13 cellular contexts compared by ENCODE assay signal in the genomic region with DNA sequence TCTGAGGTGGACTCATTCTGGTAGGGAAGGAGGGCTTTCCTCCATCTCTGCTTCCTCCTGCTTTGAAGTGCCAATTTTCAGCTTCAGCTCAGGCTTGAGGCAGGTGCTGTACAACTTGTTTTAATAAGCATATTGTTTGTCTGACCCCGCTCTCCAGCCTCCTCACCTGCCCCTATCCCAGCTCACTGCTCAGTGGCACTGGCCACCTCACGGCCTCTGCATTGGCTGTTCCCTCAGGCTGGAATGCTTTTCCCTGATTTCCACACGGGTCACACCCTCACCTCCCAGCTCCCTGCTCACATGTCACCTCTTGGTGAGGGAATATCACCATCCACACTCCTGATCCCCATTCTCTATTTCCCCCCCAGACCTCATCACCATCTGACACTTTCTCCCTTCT. TPM values are rescaled to one million over a fixed set of nuclear protein-coding genes. Genes with fewer than 3 reads are reported as not detected.
DNase-seq lines count a peak whose midpoint lies in the region; ATAC-seq, FAIRE-seq and TF ChIP-seq lines count a peak whose summit lies in the region.
"Had no signal": no experiment of that assay in that cellular context is flagged by ENCODE, and none has a peak within 500 bp of the region (broad histone marks: within the 10 kb centered on the region; RNA-seq: fewer than 3 reads in every experiment).

No MANE protein-coding gene starts in this region.

- no peak overlapping the region for H3K18ac ChIP-seq in H9 (ENCODE audit: insufficient read length, low read depth, low read length)

- H3K79me2 ChIP-seq in H9 (ENCODE audit: insufficient read depth, low read length) = no peaks in the 10 kb centered on the region
- no peaks in the 10 kb centered on the region for H3K79me2 ChIP-seq in K562 (ENCODE audit: control insufficient read depth, insufficient read depth, low read length)

- H3K4me2 ChIP-seq in H9 (ENCODE audit: insufficient read depth, insufficient read length, low read length) = no peak overlapping the region
- no peak overlapping the region for H3K4me2 ChIP-seq in K562 (ENCODE audit: insufficient read depth, low read length)
- H3K4me2 ChIP-seq: BLaER1 had no signal

- FAIRE-seq in K562 (lab: Jason Lieb, UNC) = no peak

- H3K9me1 ChIP-seq in K562 (ENCODE audit: control insufficient read depth, insufficient read depth, low read length) = no peaks in the 10 kb centered on the region

- H3K4me3 Mint-ChIP-seq in CD4-positive, alpha-beta T cell = peak overlapping the region; percentile 61
- peak overlapping the region in 1 of 2 experiments; percentile 44; a peak in 2 of 5 replicates for H3K4me3 Mint-ChIP-seq in H9
- H3K4me3 Mint-ChIP-seq in neural crest cell = peak overlapping the region; percentile 81

- H3K9ac ChIP-seq in H9 (ENCODE audit: extremely low read depth, insufficient read length, low read length) = no peak overlapping the region
- peak overlapping the region in 1 of 2 experiments; percentile 0; a peak in 1 of 4 replicates for H3K9ac ChIP-seq in K562 (ENCODE audit: insufficient read depth in 1 of 2, low read depth in 2 of 2, low read length in 2 of 2)
- H3K9ac ChIP-seq: BLaER1 had no signal

- no peaks in the 10 kb centered on the region for H3K4me1 ChIP-seq in H9 (ENCODE audit: insufficient read depth, low read length)
- peaks cover 0 to 16% of the 10 kb centered on the region in 2 experiments; a peak in 4 of 5 replicates for H3K4me1 ChIP-seq in K562 (replicated peaks in 1 of 2; ENCODE audit: control insufficient read depth in 2 of 2, insufficient read depth in 2 of 2, low read length in 2 of 2)
- H3K4me1 ChIP-seq in testis = peaks cover 9% of the 10 kb centered on the region
- H3K4me1 ChIP-seq: BLaER1 had no signal

- H3K14ac ChIP-seq in H9 (ENCODE audit: insufficient read depth, low read length) = no peak overlapping the region

- no peak overlapping the region for H2BK120ac ChIP-seq in H9 (ENCODE audit: low read depth, low read length, poor library complexity, severe bottlenecking)

- no peak for DNase-seq in CD4-positive, alpha-beta T cell
- no peak for DNase-seq in H9
- no peak for DNase-seq in K562 (ENCODE audit: extremely low read depth in 1 of 4, low spot score in 3 of 4)
- DNase-seq in neural crest cell (ENCODE audit: low read depth, low spot score) = no peak
- DNase-seq in testis = no peak
- DNase-seq in ACHN = no peak
- DNase-seq: HCEC 1CT, NCI-H146, NCI-H345 had no signal

- H3K4me1 Mint-ChIP-seq in CD4-positive, alpha-beta T cell (ENCODE audit: low read depth) = peaks cover 15% of the 10 kb centered on the region
- H3K4me1 Mint-ChIP-seq in H9 (peaks cover 13 to 14% of the 10 kb centered on the region in 2 experiments), neural crest cell (peaks cover 20% of the 10 kb centered on the region)

- intact Hi-C loops in CD4-positive, alpha-beta T cell (cut with DNase I, micrococcal nuclease) = no loop called here
- intact Hi-C loops in K562 (cut with micrococcal nuclease) = no loop called here
- intact Hi-C loops in testis (cut with DNase I; ENCODE audit: low total_unique reads) = no loop called here

- no peak overlapping the region for H3K23ac ChIP-seq in H9 (ENCODE audit: insufficient read length, low read depth, low read length)

- no peak; the same call in 1 of the 2 replicates for TF ChIP-seq POLR2A in K562 (conservative IDR thresholded peaks at IDR 0.05)
- TF ChIP-seq POLR2A in testis (IDR thresholded peaks at IDR 0.05) = no peak

- H2BK15ac ChIP-seq in H9 (ENCODE audit: low read depth, low read length) = no peak overlapping the region

- H3K36me3 Mint-ChIP-seq in CD4-positive, alpha-beta T cell (ENCODE audit: low read depth) = peaks cover 36% of the 10 kb centered on the region
- peaks cover 29 to 47% (median 40%) of the 10 kb centered on the region in 3 experiments; a peak in 6 of 7 replicates for H3K36me3 Mint-ChIP-seq in H9 (ENCODE audit: insufficient read depth in 1 of 3, low read depth in 3 of 3)
- H3K36me3 Mint-ChIP-seq in neural crest cell (ENCODE audit: low read depth) = peaks cover 12% of the 10 kb centered on the region

- no peak overlapping the region for H3K4ac ChIP-seq in H9 (ENCODE audit: low read depth, low read length)

- H2AFZ ChIP-seq in H9 (ENCODE audit: low read length) (no peak overlapping the region), K562 (ENCODE audit: low read depth, low read length) (no peak overlapping the region)

- no peak overlapping the region for H2BK5ac ChIP-seq in H9 (ENCODE audit: insufficient read length, low read length)

- H3K79me1 ChIP-seq in H9 (ENCODE audit: insufficient read depth, low read depth, low read length, poor library complexity, severe bottlenecking) = no peaks in the 10 kb centered on the region

- H3K27me3 ChIP-seq in CD4-positive, alpha-beta T cell (ENCODE audit: control insufficient read depth, insufficient read depth, low read length) = peaks cover 32% of the 10 kb centered on the region
- H3K27me3 ChIP-seq in H9 (ENCODE audit: insufficient read depth, low read length) (no peaks in the 10 kb centered on the region; the same call in 1 of the 2 replicates), K562 (ENCODE audit: control insufficient read depth in 2 of 2, insufficient read depth in 2 of 2, low read length in 2 of 2) (peaks cover 24 to 30% of the 10 kb centered on the region in 2 experiments; a peak in 4 of 5 replicates), testis (no peaks in the 10 kb centered on the region)

- no peaks in the 10 kb centered on the region for H4K20me1 ChIP-seq in H9 (ENCODE audit: control insufficient read depth, insufficient read depth, insufficient read length)
- peaks cover 9% of the 10 kb centered on the region; the same call in 1 of the 2 replicates for H4K20me1 ChIP-seq in K562 (replicated peaks; ENCODE audit: control insufficient read depth, insufficient read depth, low read length)

- no peak overlapping the region for H3K56ac ChIP-seq in H9 (ENCODE audit: insufficient read length, low read depth, low read length)

- H4K8ac ChIP-seq in H9 (replicated peaks; ENCODE audit: insufficient read length, low read depth, low read length) = no peak overlapping the region

- H4K5ac ChIP-seq in H9 (ENCODE audit: insufficient read length, low read depth, low read length) = no peak overlapping the region

- H3T11ph ChIP-seq in H9 (ENCODE audit: low read length) = no peak overlapping the region

- CTCF ChIA-PET in CD4-positive, alpha-beta T cell (lab: Charles Lee) = no interaction called here
- CTCF ChIA-PET in K562 (lab: Yijun Ruan, JAX; ENCODE audit: low intra/inter-chr PET ratio) = interaction anchor here (0.6 to 0.7 kb wide), 2 partner anchors 31 to 1205 kb away, joined by 3 to 5 read pairs; no protein-coding TSS in a partner anchor

- no peak for TF ChIP-seq CTCF in CD4-positive, alpha-beta T cell (IDR thresholded peaks at IDR 0.05)
- no peak for TF ChIP-seq CTCF in H9 (conservative IDR thresholded peaks at IDR 0.05)
- no peak for TF ChIP-seq CTCF in K562 (IDR thresholded peaks at IDR 0.05 in 2 of 3, conservative IDR thresholded peaks at IDR 0.05 in 1 of 3; ENCODE audit: insufficient read depth in 2 of 3, low read depth in 1 of 3, low read length in 3 of 3)
- no peak for TF ChIP-seq CTCF in neural crest cell (conservative IDR thresholded peaks at IDR 0.05)
- TF ChIP-seq CTCF in testis (IDR thresholded peaks at IDR 0.05) = no peak

- no peak for TF ChIP-seq RAD21 in K562 (CRISPR knock-in tag; conservative IDR thresholded peaks at IDR 0.05 in 1 of 2, IDR thresholded peaks at IDR 0.05 in 1 of 2)

- H4K91ac ChIP-seq in H9 (ENCODE audit: insufficient read length, low read depth, low read length) = no peak overlapping the region

- no peaks in the 10 kb centered on the region for H3K9me3 Mint-ChIP-seq in CD4-positive, alpha-beta T cell
- H3K9me3 Mint-ChIP-seq in H9 (no peaks in the 10 kb centered on the region), neural crest cell (no peaks in the 10 kb centered on the region)

- BruUV-seq in K562 (replicated peaks; lab: Mats Ljungman, UMichigan) = no TSS peak

- no peak for ATAC-seq in CD4-positive, alpha-beta T cell (ENCODE audit: poor library complexity)
- no peak for ATAC-seq in K562
- no peak for ATAC-seq in GM19351 (IDR thresholded peaks at IDR 0.05; ENCODE audit: unreplicated experiment)
- ATAC-seq: Right ventricle myocardium inferior had no signal

- H3K27ac Mint-ChIP-seq in CD4-positive, alpha-beta T cell = no peak overlapping the region
- H3K27ac Mint-ChIP-seq in H9 (peak overlapping the region in 2 of 3 experiments; percentile 7 to 29; a peak in 1 of 7 replicates), neural crest cell (ENCODE audit: unreplicated experiment) (no peak overlapping the region)

- no peak overlapping the region for H2BK12ac ChIP-seq in H9 (ENCODE audit: insufficient read length, low read depth, low read length)

- H3K4me3 ChIP-seq in K562 (no peak overlapping the region), testis (no peak overlapping the region)
- H3K4me3 ChIP-seq: BLaER1 had no signal

- H3K27ac ChIP-seq in CD4-positive, alpha-beta T cell (ENCODE audit: low read depth, low read length) = no peak overlapping the region
- H3K27ac ChIP-seq in H9 (ENCODE audit: insufficient read length, low read depth, low read length) (no peak overlapping the region), K562 (ENCODE audit: extremely low read depth, low read depth, low read length) (no peak overlapping the region), testis (no peak overlapping the region)
- H3K27ac ChIP-seq: BLaER1 had no signal

- no peak overlapping the region for H2BK20ac ChIP-seq in H9 (ENCODE audit: low read depth, low read length, poor library complexity, severe bottlenecking)

- no CpG with 5 or more reads among the region's 3 CpGs for WGBS in H9 (ENCODE audit: extremely low coverage, insufficient read length, low lambda C conversion rate)
- WGBS in K562 (ENCODE audit: insufficient coverage, low coverage, missing lambda C conversion rate) = 60% methylated on average over 3 of the region's 3 CpGs
- 77 to 83% methylated on average over 3 of the region's 3 CpGs for WGBS in testis, 2 donors

- in situ Hi-C loops in K562 (cut with MboI) = no loop called here
- in situ Hi-C loops in ACHN (cut with HindIII; ENCODE audit: low pct_ligation_motif_present, low pct_unique_long_range_greater_than_20kb, low sequenced_read_pairs) = no loop called here

- no peak overlapping the region for H2AK5ac ChIP-seq in H9 (ENCODE audit: insufficient read length, low read length)

- no peak for TF ChIP-seq EP300 in K562 (IDR thresholded peaks at IDR 0.05; ENCODE audit: low read length)

- POLR2A ChIA-PET in CD4-positive, alpha-beta T cell (lab: Charles Lee) = interaction anchor here (0.7 to 4.0 kb wide), 2 partner anchors 15 to 23 kb away, joined by 4 to 18 read pairs; a partner anchor contains a TSS
- POLR2A ChIA-PET in K562 (lab: Yijun Ruan, JAX) = interaction anchor here (0.5 to 8.7 kb wide), 6 partner anchors 10 to 241 kb away, joined by 3 to 116 read pairs (median 4); a partner anchor contains a TSS

- H3K23me2 ChIP-seq in H9 (ENCODE audit: insufficient read length, low read depth, low read length, poor library complexity, severe bottlenecking) = peaks cover 10% of the 10 kb centered on the region

- H3K36me3 ChIP-seq in K562 (ENCODE audit: control insufficient read depth, insufficient read depth, low read length) (peaks cover 38% of the 10 kb centered on the region; the same call in 2 of the 3 replicates), testis (ENCODE audit: low read depth, missing control alignments) (no peaks in the 10 kb centered on the region)

- peaks cover 31% of the 10 kb centered on the region for H3K27me3 Mint-ChIP-seq in CD4-positive, alpha-beta T cell
- H3K27me3 Mint-ChIP-seq in H9 (ENCODE audit: low read depth) (peaks cover 37% of the 10 kb centered on the region), neural crest cell (ENCODE audit: low read depth) (peaks cover 49% of the 10 kb centered on the region)

- H3K9me3 ChIP-seq in CD4-positive, alpha-beta T cell (ENCODE audit: control insufficient read depth, low read length) = no peaks in the 10 kb centered on the region
- H3K9me3 ChIP-seq in H9 (ENCODE audit: control insufficient read depth, low read depth, low read length) (no peaks in the 10 kb centered on the region), K562 (replicated peaks; ENCODE audit: control insufficient read depth, insufficient read depth, low read depth, low read length) (no peaks in the 10 kb centered on the region), testis (no peaks in the 10 kb centered on the region)
- H3K9me3 ChIP-seq: BLaER1 had no signal

RNA-seq across cellular contexts. Expression of a gene that starts 14.3 kb away (rescaled TPM):
- 10 to 100 TPM; 12.0 to 12.7 TPM for total RNA-seq in CD4-positive, alpha-beta T cell
- total RNA-seq in H9 (2021) = 21.7 and 22.1 TPM in 2 replicates
- total RNA-seq in K562 (2011; cell fraction: chromatin; rRNA removed; ENCODE audit: low replicate concordance) = 36.2 and 99.3 TPM in 2 replicates
- total RNA-seq in K562 (2011; cell fraction: nucleolus; rRNA removed) = 53.7 and 56.5 TPM in 2 replicates
- total RNA-seq in K562 (2011; cell fraction: nucleoplasm; rRNA removed) = 43.9 and 45.0 TPM in 2 replicates
- total RNA-seq in K562 (2014; rRNA removed) = 30.5 and 34.6 TPM in 2 replicates
- total RNA-seq in K562 (2014; rRNA removed; fragmentation: Illumina TruSeq; extraction: Trizol) = 9.3 and 12.9 TPM in 2 replicates
- 23.6 and 24.6 TPM in 2 replicates for total RNA-seq in K562 (2015; rRNA removed; fragmentation: Illumina TruSeq; extraction: Trizol)
- 31.8 and 34.0 TPM in 2 replicates for total RNA-seq in K562 (2021)
- polyA plus RNA-seq in K562 (2011; rRNA removed) = 11.4 and 11.6 TPM in 2 replicates
- polyA plus RNA-seq in K562 (2011; cell fraction: cytosol; rRNA removed) = 9.5 and 18.3 TPM in 2 replicates
- polyA plus RNA-seq in K562 (2011; cell fraction: nucleus; rRNA removed) = 24.7 and 40.8 TPM in 2 replicates
- polyA plus RNA-seq in K562 (2012) = 16.8 and 19.6 TPM in 2 replicates
- polyA plus RNA-seq in K562 (2014; fragmentation: Illumina TruSeq; extraction: Trizol) = 18.3 and 23.7 TPM in 2 replicates
- 1 to 10 TPM in 1 of 2 experiments, under 1 TPM in 1; 0.97 to 1.0 TPM for polyA plus RNA-seq in K562 (2014; fragmentation: Nextera tagmentation; extraction: Ambion mirVana)
- 21.9 and 24.4 TPM in 2 replicates for polyA plus RNA-seq in K562 (2014; rRNA removed)
- polyA minus RNA-seq in K562 (2011; rRNA and poly(A)+ RNA removed) = 14.8 and 19.6 TPM in 2 replicates
- 13.1 and 15.3 TPM in 2 replicates for polyA minus RNA-seq in K562 (2011; cell fraction: cytosol; rRNA and poly(A)+ RNA removed)
- polyA minus RNA-seq in K562 (2011; cell fraction: nucleus; rRNA and poly(A)+ RNA removed) = 33.1 and 37.5 TPM in 2 replicates
- total RNA-seq in neural crest cell = 32.1 and 33.6 TPM in 2 replicates
- total RNA-seq in testis = 10 to 100 TPM; 13.4 to 14.6 TPM
- 6.2 TPM for polyA plus RNA-seq in testis (ENCODE audit: insufficient read depth, low read depth, low replicate concordance)

RNA-seq across cellular contexts. Expression of a gene that starts 28.6 kb away (rescaled TPM):
- not detected for total RNA-seq in CD4-positive, alpha-beta T cell
- total RNA-seq in H9 (2021) (2.4 and 2.7 TPM in 2 replicates), K562 (2014; rRNA removed) (not detected in 2 replicates), K562 (2014; rRNA removed; fragmentation: Illumina TruSeq; extraction: Trizol) (not detected in 2 replicates), K562 (2015; rRNA removed; fragmentation: Illumina TruSeq; extraction: Trizol) (not detected in 2 replicates), K562 (2021) (not detected in 2 replicates), neural crest cell (19.0 and 21.2 TPM in 2 replicates), testis (1 to 10 TPM; 1.6 to 2.8 TPM)
- total RNA-seq in K562 (2011; cell fraction: chromatin; rRNA removed; ENCODE audit: low replicate concordance) = 0.30 TPM in 1 of 2 replicates, not detected in the other
- total RNA-seq in K562 (2011; cell fraction: nucleolus; rRNA removed) = under 0.01 and 0.26 TPM in 2 replicates
- total RNA-seq in K562 (2011; cell fraction: nucleoplasm; rRNA removed) = not detected in 2 replicates
- polyA plus RNA-seq in K562 (2011; rRNA removed) (not detected in 2 replicates), K562 (2014; fragmentation: Illumina TruSeq; extraction: Trizol) (not detected in 2 replicates), K562 (2014; fragmentation: Nextera tagmentation; extraction: Ambion mirVana) (not detected), K562 (2014; rRNA removed) (not detected in 2 replicates), testis (ENCODE audit: insufficient read depth, low read depth, low replicate concordance) (1.3 TPM)
- polyA plus RNA-seq in K562 (2011; cell fraction: cytosol; rRNA removed) = 0.01 TPM in 1 of 2 replicates, not detected in the other
- 0.04 TPM in 1 of 2 replicates, not detected in the other for polyA plus RNA-seq in K562 (2011; cell fraction: nucleus; rRNA removed)
- polyA plus RNA-seq in K562 (2012) = 0.34 and 0.36 TPM in 2 replicates
- 0.09 TPM in 1 of 2 replicates, not detected in the other for polyA minus RNA-seq in K562 (2011; rRNA and poly(A)+ RNA removed)
- not detected in 2 replicates for polyA minus RNA-seq in K562 (2011; cell fraction: cytosol; rRNA and poly(A)+ RNA removed)
- polyA minus RNA-seq in K562 (2011; cell fraction: nucleus; rRNA and poly(A)+ RNA removed) = not detected in 2 replicates
- total RNA-seq: HT1080, Right ventricle myocardium inferior had no signal

RNA-seq across cellular contexts. Expression of a gene that starts 33.5 kb away (rescaled TPM):
- 10 to 100 TPM; 43.0 to 43.1 TPM for total RNA-seq in CD4-positive, alpha-beta T cell
- 9.7 and 12.1 TPM in 2 replicates for total RNA-seq in H9 (2021)
- 10.6 and 17.8 TPM in 2 replicates for total RNA-seq in K562 (2011; cell fraction: chromatin; rRNA removed; ENCODE audit: low replicate concordance)
- 11.2 and 14.0 TPM in 2 replicates for total RNA-seq in K562 (2011; cell fraction: nucleolus; rRNA removed)
- total RNA-seq in K562 (2011; cell fraction: nucleoplasm; rRNA removed) = 7.4 and 8.2 TPM in 2 replicates
- total RNA-seq in K562 (2014; rRNA removed) = 15.7 TPM in 2 replicates
- 11.6 and 11.7 TPM in 2 replicates for total RNA-seq in K562 (2014; rRNA removed; fragmentation: Illumina TruSeq; extraction: Trizol)
- 14.2 and 14.6 TPM in 2 replicates for total RNA-seq in K562 (2015; rRNA removed; fragmentation: Illumina TruSeq; extraction: Trizol)
- total RNA-seq in K562 (2021) = 14.0 and 16.4 TPM in 2 replicates
- 11.9 and 12.3 TPM in 2 replicates for polyA plus RNA-seq in K562 (2011; rRNA removed)
- polyA plus RNA-seq in K562 (2011; cell fraction: cytosol; rRNA removed) = 10.4 and 28.2 TPM in 2 replicates
- polyA plus RNA-seq in K562 (2011; cell fraction: nucleus; rRNA removed) = 9.7 and 14.7 TPM in 2 replicates
- 11.2 and 13.6 TPM in 2 replicates for polyA plus RNA-seq in K562 (2012)
- polyA plus RNA-seq in K562 (2014; fragmentation: Illumina TruSeq; extraction: Trizol) = 10.0 and 12.3 TPM in 2 replicates
- 1 to 10 TPM; 2.1 to 2.9 TPM for polyA plus RNA-seq in K562 (2014; fragmentation: Nextera tagmentation; extraction: Ambion mirVana)
- polyA plus RNA-seq in K562 (2014; rRNA removed) = 10.2 and 11.6 TPM in 2 replicates
- polyA minus RNA-seq in K562 (2011; rRNA and poly(A)+ RNA removed) = 8.3 and 9.5 TPM in 2 replicates
- polyA minus RNA-seq in K562 (2011; cell fraction: cytosol; rRNA and poly(A)+ RNA removed) = 9.4 and 10.1 TPM in 2 replicates
- polyA minus RNA-seq in K562 (2011; cell fraction: nucleus; rRNA and poly(A)+ RNA removed) = 12.0 and 12.9 TPM in 2 replicates
- total RNA-seq in neural crest cell = 16.1 and 20.2 TPM in 2 replicates
- total RNA-seq in testis = 10 to 100 TPM; 18.3 to 29.2 TPM
- 13.1 TPM for polyA plus RNA-seq in testis (ENCODE audit: insufficient read depth, low read depth, low replicate concordance)

RNA-seq across cellular contexts. Expression of a gene that starts 41.5 kb away (rescaled TPM):
- 1 to 10 TPM; 6.4 to 7.0 TPM for total RNA-seq in CD4-positive, alpha-beta T cell
- total RNA-seq in H9 (2021) (34.5 and 36.1 TPM in 2 replicates), K562 (2014; rRNA removed) (43.6 and 59.3 TPM in 2 replicates), K562 (2014; rRNA removed; fragmentation: Illumina TruSeq; extraction: Trizol) (31.1 and 38.8 TPM in 2 replicates), K562 (2015; rRNA removed; fragmentation: Illumina TruSeq; extraction: Trizol) (46.0 and 47.1 TPM in 2 replicates), K562 (2021) (53.1 and 54.3 TPM in 2 replicates), neural crest cell (70.5 and 77.7 TPM in 2 replicates), testis (10 to 100 TPM; 42.4 to 49.8 TPM)
- 26.7 and 95.0 TPM in 2 replicates for total RNA-seq in K562 (2011; cell fraction: chromatin; rRNA removed; ENCODE audit: low replicate concordance)
- 138 and 143 TPM in 2 replicates for total RNA-seq in K562 (2011; cell fraction: nucleolus; rRNA removed)
- total RNA-seq in K562 (2011; cell fraction: nucleoplasm; rRNA removed) = 89.1 and 89.6 TPM in 2 replicates
- polyA plus RNA-seq in K562 (2011; rRNA removed) (50.8 and 53.9 TPM in 2 replicates), K562 (2014; fragmentation: Illumina TruSeq; extraction: Trizol) (57.6 and 58.9 TPM in 2 replicates), K562 (2014; fragmentation: Nextera tagmentation; extraction: Ambion mirVana) (10 to 100 TPM; 14.5 to 19.2 TPM), K562 (2014; rRNA removed) (59.1 and 61.8 TPM in 2 replicates), testis (ENCODE audit: insufficient read depth, low read depth, low replicate concordance) (32.1 TPM)
- 78.9 and 125 TPM in 2 replicates for polyA plus RNA-seq in K562 (2011; cell fraction: cytosol; rRNA removed)
- 67.9 and 76.7 TPM in 2 replicates for polyA plus RNA-seq in K562 (2011; cell fraction: nucleus; rRNA removed)
- 57.9 and 70.2 TPM in 2 replicates for polyA plus RNA-seq in K562 (2012)
- polyA minus RNA-seq in K562 (2011; rRNA and poly(A)+ RNA removed) = 23.7 and 34.2 TPM in 2 replicates
- polyA minus RNA-seq in K562 (2011; cell fraction: cytosol; rRNA and poly(A)+ RNA removed) = 21.6 and 21.9 TPM in 2 replicates
- 19.0 and 20.8 TPM in 2 replicates for polyA minus RNA-seq in K562 (2011; cell fraction: nucleus; rRNA and poly(A)+ RNA removed)

RNA-seq across cellular contexts. Expression of a gene that starts 43.6 kb away (rescaled TPM):
- total RNA-seq in CD4-positive, alpha-beta T cell = not detected
- total RNA-seq in H9 (2021) = not detected in 2 replicates
- total RNA-seq in K562 (2011; cell fraction: chromatin; rRNA removed; ENCODE audit: low replicate concordance) = not detected in 2 replicates
- not detected in 2 replicates for total RNA-seq in K562 (2011; cell fraction: nucleolus; rRNA removed)
- not detected in 2 replicates for total RNA-seq in K562 (2011; cell fraction: nucleoplasm; rRNA removed)
- not detected in 2 replicates for total RNA-seq in K562 (2014; rRNA removed)
- total RNA-seq in K562 (2014; rRNA removed; fragmentation: Illumina TruSeq; extraction: Trizol) = not detected in 2 replicates
- not detected in 2 replicates for total RNA-seq in K562 (2015; rRNA removed; fragmentation: Illumina TruSeq; extraction: Trizol)
- not detected in 2 replicates for total RNA-seq in K562 (2021)
- polyA plus RNA-seq in K562 (2011; rRNA removed) = not detected in 2 replicates
- not detected in 2 replicates for polyA plus RNA-seq in K562 (2011; cell fraction: cytosol; rRNA removed)
- not detected in 2 replicates for polyA plus RNA-seq in K562 (2011; cell fraction: nucleus; rRNA removed)
- not detected in 2 replicates for polyA plus RNA-seq in K562 (2012)
- polyA plus RNA-seq in K562 (2014; fragmentation: Illumina TruSeq; extraction: Trizol) = not detected in 2 replicates
- polyA plus RNA-seq in K562 (2014; fragmentation: Nextera tagmentation; extraction: Ambion mirVana) = not detected
- not detected in 2 replicates for polyA plus RNA-seq in K562 (2014; rRNA removed)
- polyA minus RNA-seq in K562 (2011; rRNA and poly(A)+ RNA removed) = not detected in 2 replicates
- polyA minus RNA-seq in K562 (2011; cell fraction: cytosol; rRNA and poly(A)+ RNA removed) = not detected in 2 replicates
- not detected in 2 replicates for polyA minus RNA-seq in K562 (2011; cell fraction: nucleus; rRNA and poly(A)+ RNA removed)
- not detected in 2 replicates for total RNA-seq in neural crest cell
- total RNA-seq in testis = 10 to 100 TPM; 10.7 to 13.1 TPM
- 51.7 TPM for polyA plus RNA-seq in testis (ENCODE audit: insufficient read depth, low read depth, low replicate concordance)
- total RNA-seq: HT1080, Right ventricle myocardium inferior had no signal

Comparison
In these comparisons a context has a peak if more than half of its experiments do, and no peak if none do; other contexts are left out.
1. H3K27ac Mint-ChIP-seq: peak in H9 (2 of 3); none in CD4-positive, alpha-beta T cell (single experiment) and neural crest cell (single experiment).